ENCODE assay signal across 16 cellular contexts in the genomic region with DNA sequence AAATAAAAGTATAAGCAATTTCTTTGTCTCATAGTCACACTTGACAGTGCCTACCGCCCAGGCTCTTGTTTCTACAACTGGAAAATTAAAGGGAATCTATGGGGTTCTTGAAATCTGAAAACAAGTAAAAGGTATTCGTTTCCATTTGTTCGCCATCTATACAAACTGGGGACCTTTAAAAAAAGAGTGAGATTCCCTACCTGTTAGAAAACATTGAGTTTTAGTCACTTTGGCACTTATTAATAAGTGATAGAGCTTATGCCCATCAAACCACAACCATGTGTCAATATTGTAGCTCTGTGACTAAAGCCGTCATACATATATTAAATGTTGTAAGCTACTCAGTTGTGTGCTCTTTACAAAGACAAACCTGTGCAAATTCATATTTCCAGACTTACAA. TPM values are rescaled to one million over a fixed set of nuclear protein-coding genes. Genes with fewer than 3 reads are reported as not detected.
DNase-seq lines count a peak whose midpoint lies in the region; TF ChIP-seq lines count a peak whose summit lies in the region.
"Had no signal": no experiment of that assay in that cellular context is flagged by ENCODE, and none has a peak within 500 bp of the region (broad histone marks: within the 10 kb centered on the region; RNA-seq: fewer than 3 reads in every experiment).

No MANE protein-coding gene starts in this region.

- CTCF ChIA-PET in A673 (lab: Charles Lee) = no interaction called here

- H3K9me3 ChIP-seq in A673 (ENCODE audit: low read depth, low read length, poor library complexity, severe bottlenecking) (no peaks in the 10 kb centered on the region), adipocyte (ENCODE audit: control insufficient read depth, low read length) (no peaks in the 10 kb centered on the region), esophagus muscularis mucosa (no peaks in the 10 kb centered on the region)

- no peak for TF ChIP-seq POLR2A in esophagus muscularis mucosa (IDR thresholded peaks at IDR 0.05; ENCODE audit: low read depth)

- peak overlapping the region; percentile 48 for H3K9ac ChIP-seq in adipocyte (ENCODE audit: low read length)

- DNase-seq in A673 (ENCODE audit: low spot score) = no peak
- DNase-seq in adipocyte (ENCODE audit: low read depth) = no peak
- DNase-seq in esophagus muscularis mucosa (ENCODE audit: extremely low spot score) = no peak
- DNase-seq in iris pigment epithelial cell (ENCODE audit: low read depth) = peak; percentile 28
- DNase-seq in COLO829 (ENCODE audit: low spot score) = no peak
- DNase-seq in effector CD4-positive, alpha-beta T cell = no peak
- no peak for DNase-seq in NCI-H146 (lab: John Stamatoyannopoulos, UW)
- no peak for DNase-seq in islet precursor cell
- DNase-seq: 8988T; COR-L47; DMS153; H7; NCI-H1105; NCI-H187 treated with DMSO at 0.1 percent for 48 hours; NK-92 treated with Interleukin-12 subunit alpha and Interleukin-12 subunit beta, amount 100 ng/mL, for 24 hours; SHP77 treated with DMSO at 0.1 percent for 48 hours had no signal

- H3K4me3 ChIP-seq in A673 (ENCODE audit: low read depth, low read length, poor library complexity, severe bottlenecking) (no peak overlapping the region), adipocyte (ENCODE audit: low read length) (peak overlapping the region; percentile 50), esophagus muscularis mucosa (no peak overlapping the region)

- H3K36me3 ChIP-seq in A673 (ENCODE audit: insufficient read depth, low read length, poor library complexity, severe bottlenecking) (peaks cover 96% of the 10 kb centered on the region), adipocyte (ENCODE audit: control insufficient read depth, insufficient read depth, low read length, severe bottlenecking) (peaks cover 98% of the 10 kb centered on the region), esophagus muscularis mucosa (peaks cover 23 to 96% (median 61%) of the 10 kb centered on the region in 4 donors)

- POLR2A ChIA-PET in A673 (lab: Charles Lee; ENCODE audit: low non-redundant PET) = no interaction called here

- no TSS peak for BruUV-seq in A673 (replicated peaks; lab: Mats Ljungman, UMichigan)

- peaks cover 31% of the 10 kb centered on the region for H3K4me1 ChIP-seq in A673 (ENCODE audit: insufficient read depth, low read length, poor library complexity, severe bottlenecking)
- H3K4me1 ChIP-seq in adipocyte (ENCODE audit: control insufficient read depth, insufficient read depth, low read length) = peaks cover 41% of the 10 kb centered on the region
- peaks cover 0 to 97% (median 86%) of the 10 kb centered on the region in 4 donors for H3K4me1 ChIP-seq in esophagus muscularis mucosa

- WGBS in esophagus muscularis mucosa = 79% methylated on average over 4 of the region's 4 CpGs

- intact Hi-C loops in A673 (cut with micrococcal nuclease; ENCODE audit: unreplicated experiment) = loop anchor here (5.0 kb wide), 1 partner anchor 40 kb away; no protein-coding TSS in a partner anchor
- intact Hi-C loops in esophagus muscularis mucosa (cut with DNase I) = loop anchor here (5.0 kb wide), 1 partner anchor 45 kb away; no protein-coding TSS in a partner anchor

- TF ChIP-seq EP300 in esophagus muscularis mucosa (IDR thresholded peaks at IDR 0.05) = no peak

- TF ChIP-seq CTCF in A673 (conservative IDR thresholded peaks at IDR 0.05; ENCODE audit: low read depth, low read length) (no peak), esophagus muscularis mucosa (IDR thresholded peaks at IDR 0.05) (no peak)

- no peaks in the 10 kb centered on the region for H3K27me3 ChIP-seq in A673 (replicated peaks; ENCODE audit: insufficient read depth, low read depth, low read length, poor library complexity)
- no peaks in the 10 kb centered on the region for H3K27me3 ChIP-seq in adipocyte (replicated peaks; ENCODE audit: control insufficient read depth, insufficient read depth, low read length)
- H3K27me3 ChIP-seq in esophagus muscularis mucosa = no peaks in the 10 kb centered on the region

- H3K27ac ChIP-seq in A673 (ENCODE audit: low read depth, low read length, poor library complexity, severe bottlenecking) (peak overlapping the region; percentile 43), esophagus muscularis mucosa (replicated peaks in 1 of 4) (peak overlapping the region; percentile 66 to 77 (median 72))

RNA-seq across cellular contexts. Expression of gene FN1, which starts 13.2 kb away (rescaled TPM):
- total RNA-seq in A673 (2021) (1,570 and 2,058 TPM in 2 replicates), esophagus muscularis mucosa (1,000 to 10,000 TPM; 2,256 to 4,873 (median 2,950) TPM)
